9 cellular contexts compared by ENCODE assay signal in genomic region chr11:8090756-8091155, GRCh38. TPM values are rescaled to one million over a fixed set of nuclear protein-coding genes. Genes with fewer than 3 reads are reported as not detected.
DNase-seq lines count a peak whose midpoint lies in the region; ATAC-seq, FAIRE-seq and TF ChIP-seq lines count a peak whose summit lies in the region.
"Had no signal": no experiment of that assay in that cellular context is flagged by ENCODE, and none has a peak within 500 bp of the region (broad histone marks: within the 10 kb centered on the region; RNA-seq: fewer than 3 reads in every experiment).

No MANE protein-coding gene starts in this region.

- H3K27me3 ChIP-seq in ovary, result no peaks in the 10 kb centered on the region

- ATAC-seq in GM18861 (IDR thresholded peaks at IDR 0.05; ENCODE audit: unreplicated experiment) (no peak), GM18511 (IDR thresholded peaks at IDR 0.05; ENCODE audit: unreplicated experiment) (no peak)

- no peaks in the 10 kb centered on the region for H3K9me3 ChIP-seq in ovary

- FAIRE-seq in GM12892 (lab: Jason Lieb, UNC), result no peak

- H3K27ac ChIP-seq in coronary artery, result no peak overlapping the region
- H3K27ac ChIP-seq in ovary, result no peak overlapping the region

- no peak for TF ChIP-seq EP300 in ovary (IDR thresholded peaks at IDR 0.05)

- no peaks in the 10 kb centered on the region for H3K36me3 ChIP-seq in ovary

- intact Hi-C loops in ovary (cut with DNase I), result loop anchor here in 3 of 4 donors (2.0 to 10.0 kb wide), 3 partner anchors 58 to 86 kb away; no protein-coding TSS in a partner anchor

- DNase-seq in NCI-H2171 treated with DMSO at 0.1 percent for 48 hours (lab: John Stamatoyannopoulos, UW) (peak; percentile 14), NCI-H2171 (lab: John Stamatoyannopoulos, UW) (no peak), NCI-H1694 (lab: John Stamatoyannopoulos, UW) (peak; percentile 53), coronary artery (ENCODE audit: low spot score) (no peak), ovary (peak in 4 of 5 donors; percentile 48 to 65 (median 61)), GM12892 (ENCODE audit: insufficient read length) (no peak)

- TF ChIP-seq POLR2A in ovary (IDR thresholded peaks at IDR 0.05), result no peak
- no peak for TF ChIP-seq POLR2A in GM12892 (IDR thresholded peaks at IDR 0.05; ENCODE audit: low read depth, low read length)

- 37 to 45% (median 38%) methylated on average over 5 of the region's 5 CpGs for WGBS in ovary, 3 donors

- peak; percentile 31 for TF ChIP-seq CTCF in coronary artery (IDR thresholded peaks at IDR 0.05)
- peak in 2 of 3 donors; percentile 39 to 57 for TF ChIP-seq CTCF in ovary (IDR thresholded peaks at IDR 0.05)

- no peaks in the 10 kb centered on the region for H3K4me1 ChIP-seq in ovary (ENCODE audit: insufficient read depth)

- no peak overlapping the region for H3K4me3 ChIP-seq in coronary artery
- H3K4me3 ChIP-seq in ovary, result no peak overlapping the region

RNA-seq across cellular contexts. Expression of gene TUB, which starts 9.7 kb away (rescaled TPM):
- 10 to 100 TPM; 10.5 to 33.4 (median 25.7) TPM for total RNA-seq in ovary
- polyA plus RNA-seq in ovary, result 10 to 100 TPM in 1 of 2 donors, 1 to 10 TPM in 1; 7.2 to 15.3 TPM
- polyA plus RNA-seq in GM12892 (2012; ENCODE audit: missing spikeins), result 0.08 TPM
- polyA plus RNA-seq: CD8-positive, alpha-beta memory T cell had no signal

Comparison
In these comparisons a context has a peak if more than half of its experiments do, and no peak if none do; other contexts are left out.
1. DNase-seq: peak in NCI-H2171 treated with DMSO at 0.1 percent for 48 hours (single experiment), NCI-H1694 (single experiment) and ovary (4 of 5); none in NCI-H2171 (single experiment), coronary artery (single experiment) and GM12892 (single experiment).